Comparison of ENCODE assay signal across 8 cellular contexts in the genomic region with DNA sequence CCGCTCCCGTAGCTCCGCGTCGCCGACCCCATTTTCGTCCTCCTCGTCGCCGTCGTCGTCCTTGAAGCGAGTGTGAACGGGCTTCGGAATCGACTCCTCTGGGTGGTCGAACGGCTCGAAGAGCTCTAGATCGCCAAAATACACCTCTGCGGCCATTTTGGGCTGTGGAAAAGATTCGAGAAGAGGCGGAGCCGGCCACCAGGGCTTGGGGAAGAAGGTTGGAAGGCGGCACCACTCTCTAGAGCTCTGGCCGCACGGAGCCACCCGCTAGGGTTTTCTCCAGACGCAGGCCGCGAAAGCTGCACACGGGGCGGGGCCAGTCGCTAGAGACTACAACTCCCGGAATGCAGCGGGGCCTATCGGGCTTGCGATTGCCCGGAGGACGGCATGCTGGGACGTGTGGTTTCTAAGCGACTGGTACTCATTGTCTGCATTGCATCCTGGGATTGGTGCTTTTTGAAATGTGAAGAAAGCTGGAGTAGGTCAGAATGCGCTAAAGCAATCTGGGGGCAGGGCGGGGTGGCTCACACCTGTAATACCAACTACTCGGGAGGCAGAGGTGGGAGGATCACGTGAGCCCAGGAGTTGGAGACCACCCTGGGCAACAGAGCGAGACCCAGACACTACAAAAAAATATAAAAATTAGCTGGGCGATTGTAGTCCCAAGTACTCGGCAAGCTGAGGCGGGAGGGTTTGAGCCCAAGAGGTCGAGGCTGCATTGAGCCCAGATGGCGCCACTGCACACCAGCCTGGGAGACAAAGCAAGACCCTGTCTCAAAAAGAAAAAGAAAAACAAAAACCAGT. TPM values are rescaled to one million over a fixed set of nuclear protein-coding genes. Genes with fewer than 3 reads are reported as not detected.
DNase-seq lines count a peak whose midpoint lies in the region; ATAC-seq and TF ChIP-seq lines count a peak whose summit lies in the region.

A gene (minus strand): TSS at position 248 of the 804 bp plus-strand sequence. CDS start 92 bp downstream, at position 156.

- H3K4me1 ChIP-seq in heart right ventricle (peaks cover 10 to 47% (median 27%) of the 10 kb centered on the region in 9 donors), upper lobe of right lung (peaks cover 23% of the 10 kb centered on the region)

- peak within 1 kb of the TSS; percentile 92 to 100 (median 98) for H3K27ac ChIP-seq in heart right ventricle
- H3K27ac ChIP-seq in upper lobe of right lung, result peak within 1 kb of the TSS; percentile 92

- H3K9me3 ChIP-seq in heart right ventricle (no peaks in the 10 kb centered on the region), upper lobe of right lung (no peaks in the 10 kb centered on the region)

- peaks cover 0 to 58% (median 25%) of the 10 kb centered on the region in 9 donors for H3K36me3 ChIP-seq in heart right ventricle
- peaks cover 51% of the 10 kb centered on the region for H3K36me3 ChIP-seq in upper lobe of right lung

- in situ Hi-C loops in GM13976 (cut with MboI; ENCODE audit: low sequenced_read_pairs, unreplicated experiment), result no loop called here

- TF ChIP-seq CTCF in GM13976 (IDR thresholded peaks at IDR 0.05; ENCODE audit: borderline replicate concordance, control extremely low read depth, extremely low read depth, insufficient read depth, missing control alignments) (no peak), heart right ventricle (IDR thresholded peaks at IDR 0.05) (peak in 3 of 9 donors; percentile 14 to 18 (median 14)), upper lobe of right lung (IDR thresholded peaks at IDR 0.05) (no peak)

- peak; percentile 92 for ATAC-seq in HG02870 (IDR thresholded peaks at IDR 0.05; ENCODE audit: unreplicated experiment)
- peak; percentile 98 to 99 (median 99) for ATAC-seq in heart right ventricle
- ATAC-seq in upper lobe of right lung, result peak; percentile 100

- DNase-seq in GM13976 (ENCODE audit: low spot score) (peak; percentile 93), NCI-H146 treated with DMSO at 0.1 percent for 48 hours (lab: John Stamatoyannopoulos, UW; ENCODE audit: unreplicated experiment) (peak; percentile 97), amniotic epithelial cell (ENCODE audit: low read depth) (peak; percentile 98), heart right ventricle (peak; percentile 96 to 97), posterior vena cava (ENCODE audit: low spot score) (peak; percentile 99), upper lobe of right lung (peak; percentile 99)

- 2 to 4% methylated on average over 52 of the region's 52 CpGs for WGBS in heart right ventricle, 2 donors

- intact Hi-C loops in T-helper 1 cell treated with Interleukin-12 subunit alpha and Interleukin-12 subunit beta and Interleukin-4 antibody, amounts not matched to agents 30 ng/mL and 1 ng/mL, for 36 hours (cut with micrococcal nuclease), result loop anchor here (1.0 to 5.0 kb wide), 13 partner anchors 26 to 732 kb away; a partner anchor contains a TSS
- intact Hi-C loops in heart right ventricle (cut with DNase I), result loop anchor here in 1 of 10 donors (1.0 kb wide), 1 partner anchor 24 kb away; no protein-coding TSS in a partner anchor
- intact Hi-C loops in posterior vena cava (cut with DNase I), result no loop called here
- intact Hi-C loops in upper lobe of right lung (cut with DNase I), result no loop called here

- H3K27me3 ChIP-seq in heart right ventricle (no peaks in the 10 kb centered on the region), upper lobe of right lung (no peaks in the 10 kb centered on the region)

- H3K4me3 ChIP-seq in heart right ventricle, result peak within 1 kb of the TSS; percentile 64 to 98 (median 75)
- peak within 1 kb of the TSS; percentile 57 for H3K4me3 ChIP-seq in upper lobe of right lung

RNA-seq across cellular contexts. Expression of the gene that starts here (rescaled TPM):
- total RNA-seq in T-helper 1 cell treated with Interleukin-12 subunit alpha and Interleukin-12 subunit beta and Interleukin-4 antibody, amounts not matched to agents 30 ng/mL and 1 ng/mL, for 36 hours, result 41.0 and 45.6 TPM in 2 replicates
- total RNA-seq in heart right ventricle (10 to 100 TPM in 2 of 10 donors, 1 to 10 TPM in 8; 7.9 to 11.1 (median 9.2) TPM), posterior vena cava (10 to 100 TPM; 15.9 to 16.8 TPM), upper lobe of right lung (21.2 TPM)
- 10 to 100 TPM in 1 of 2 donors, 1 to 10 TPM in 1; 7.5 to 29.6 TPM for polyA plus RNA-seq in heart right ventricle

Comparison
In these comparisons a context has a peak if more than half of its experiments do, and no peak if none do; other contexts are left out.
1. Peak in every context shown above with its lines: DNase-seq, ATAC-seq, H3K4me3 ChIP-seq and H3K27ac ChIP-seq.